9 cellular contexts compared by ENCODE assay signal in the genomic region with DNA sequence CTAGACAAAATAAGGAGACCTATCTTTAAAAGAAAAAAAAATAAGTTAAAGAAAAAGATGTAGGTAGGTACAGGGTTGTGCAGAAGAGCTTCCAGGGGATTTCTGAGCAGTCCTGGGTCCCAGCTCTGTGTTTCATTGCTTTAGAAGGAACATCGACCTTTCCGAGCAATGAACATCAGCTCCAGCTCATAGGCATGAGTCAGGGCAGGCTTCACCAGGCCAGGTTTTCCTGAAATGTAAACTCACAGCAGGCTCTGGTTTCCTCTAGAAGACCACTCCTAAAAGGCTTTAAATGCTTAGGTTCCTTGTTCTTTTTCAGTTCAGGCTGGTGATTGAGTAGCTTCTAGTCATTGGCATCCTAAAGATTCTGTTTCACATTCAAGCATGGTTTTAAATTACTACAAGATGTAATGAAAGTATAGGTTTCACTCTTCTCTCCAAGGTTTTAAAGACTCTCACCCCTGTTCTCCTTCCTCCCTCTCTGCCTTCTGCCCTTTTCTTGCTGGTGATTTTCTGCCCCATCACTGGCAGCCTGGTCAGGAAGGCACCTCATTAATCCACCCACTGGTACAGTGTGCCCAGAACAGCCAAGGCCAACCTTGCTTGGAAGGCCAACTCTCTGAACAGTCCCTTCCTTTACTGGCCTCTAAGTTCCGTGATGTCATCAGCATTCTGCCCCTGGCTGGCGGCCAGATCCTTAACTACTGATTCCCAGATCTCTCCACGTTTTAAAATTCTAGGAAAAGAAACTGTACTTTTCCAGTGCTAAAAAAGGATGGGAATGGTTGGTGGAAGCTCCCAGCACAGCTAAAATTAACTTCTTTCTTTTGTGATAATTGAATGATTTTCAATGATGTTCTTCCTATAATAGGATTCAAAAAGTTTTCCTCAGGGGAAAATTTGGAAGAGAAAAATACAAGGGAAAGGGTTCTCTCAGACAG.
DNase-seq lines count a peak whose midpoint lies in the region; ATAC-seq and TF ChIP-seq lines count a peak whose summit lies in the region.
"Had no signal": no experiment of that assay in that cellular context is flagged by ENCODE, and none has a peak within 500 bp of the region (broad histone marks: within the 10 kb centered on the region; RNA-seq: fewer than 3 reads in every experiment).

No MANE protein-coding gene starts in this region.

- H3K4me2 ChIP-seq in SK-N-SH, result peak overlapping the region; percentile 73

- H3K9ac ChIP-seq in SK-N-SH, result peak overlapping the region; percentile 76

- POLR2A ChIA-PET in SK-N-SH (lab: Yijun Ruan, JAX), result interaction anchor here (0.8 kb wide), 1 partner anchor 89 kb away, joined by 3 read pairs; no protein-coding TSS in a partner anchor

- no peak for DNase-seq in SK-N-SH
- DNase-seq in foreskin fibroblast, result peak; percentile 75 to 79
- no peak for DNase-seq in progenitor cell of endocrine pancreas (ENCODE audit: low spot score, unreplicated experiment)
- no peak for DNase-seq in activated CD4-positive, alpha-beta T cell treated with anti-CD3 and anti-CD28 coated beads, Interleukin-2, amount 50 U/mL, for 4 hours
- DNase-seq in hepatic stellate cell (ENCODE audit: low spot score), result no peak
- DNase-seq: naive thymus-derived CD8-positive, alpha-beta T cell had no signal

- H3K36me3 Mint-ChIP-seq in progenitor cell of endocrine pancreas (ENCODE audit: insufficient read depth), result no peaks in the 10 kb centered on the region

- peak overlapping the region; percentile 78 for H2AFZ ChIP-seq in SK-N-SH (ENCODE audit: low read depth)

- peaks cover 33% of the 10 kb centered on the region for H3K4me1 Mint-ChIP-seq in progenitor cell of endocrine pancreas (ENCODE audit: low read depth)

- H3K79me2 ChIP-seq in SK-N-SH (ENCODE audit: insufficient read depth), result no peaks in the 10 kb centered on the region

- H3K4me3 ChIP-seq in SK-N-SH (ENCODE audit: low read depth in 2 of 2, low read length in 1 of 2) (peak overlapping the region in 1 of 2 experiments; percentile 38; a peak in 2 of 4 replicates), foreskin fibroblast (ENCODE audit: low read depth in 1 of 2, low read length in 2 of 2) (no peak overlapping the region)

- no peak for TF ChIP-seq RAD21 in SK-N-SH (IDR thresholded peaks at IDR 0.05; ENCODE audit: low read length)

- no peak for ATAC-seq in GM18519 (IDR thresholded peaks at IDR 0.05; ENCODE audit: low FRiP score, unreplicated experiment)
- no peak for ATAC-seq in HG03175 (IDR thresholded peaks at IDR 0.05; ENCODE audit: unreplicated experiment)
- ATAC-seq: naive thymus-derived CD8-positive, alpha-beta T cell had no signal

- H3K27ac ChIP-seq in C4-2B, result 0 out of 2 replicates have a peak overlapping the region, but pooled peaks have one; percentile 9
- peak overlapping the region; percentile 92 to 99 for H3K27ac ChIP-seq in SK-N-SH (ENCODE audit: low read depth in 2 of 2, low read length in 1 of 2)

- no peak for TF ChIP-seq EP300 in SK-N-SH (IDR thresholded peaks at IDR 0.05; ENCODE audit: borderline replicate concordance in 1 of 2, low read depth in 1 of 2, low read length in 1 of 2)

- no peaks in the 10 kb centered on the region for H3K9me2 ChIP-seq in SK-N-SH

- peaks cover 35% of the 10 kb centered on the region for H3F3A ChIP-seq in SK-N-SH (replicated peaks; ENCODE audit: insufficient read depth)

- no peaks in the 10 kb centered on the region for H4K20me1 ChIP-seq in SK-N-SH (ENCODE audit: insufficient read depth)

- no peaks in the 10 kb centered on the region for H3K9me3 ChIP-seq in SK-N-SH

- WGBS in SK-N-SH (ENCODE audit: low lambda C conversion rate), result 22% methylated on average over 5 of the region's 5 CpGs

- no peaks in the 10 kb centered on the region for H3K9me3 Mint-ChIP-seq in progenitor cell of endocrine pancreas (ENCODE audit: low read depth)
- H3K9me3 Mint-ChIP-seq: naive thymus-derived CD8-positive, alpha-beta T cell had no signal

- H3K27me3 ChIP-seq in SK-N-SH (ENCODE audit: insufficient read depth), result no peaks in the 10 kb centered on the region

- no peaks in the 10 kb centered on the region for H3K36me3 ChIP-seq in SK-N-SH (replicated peaks in 1 of 2; ENCODE audit: control insufficient read depth in 1 of 2, insufficient read depth in 2 of 2, low read length in 1 of 2)

- peaks cover 38% of the 10 kb centered on the region in 2 experiments for H3K4me1 ChIP-seq in SK-N-SH (ENCODE audit: control insufficient read depth in 1 of 2, insufficient read depth in 2 of 2, low read depth in 1 of 2, low read length in 1 of 2)

- H3K27ac Mint-ChIP-seq in progenitor cell of endocrine pancreas, result peak overlapping the region; percentile 60

- no peak for TF ChIP-seq CTCF in C4-2B (conservative IDR thresholded peaks at IDR 0.05)
- TF ChIP-seq CTCF in SK-N-SH (IDR thresholded peaks at IDR 0.05), result no peak
- no peak for TF ChIP-seq CTCF in foreskin fibroblast (IDR thresholded peaks at IDR 0.05; ENCODE audit: low read depth, low read length)
- TF ChIP-seq CTCF in progenitor cell of endocrine pancreas (IDR thresholded peaks at IDR 0.05; ENCODE audit: unreplicated experiment), result no peak

- no peak overlapping the region for H3K4me3 Mint-ChIP-seq in progenitor cell of endocrine pancreas (ENCODE audit: low read depth)

- no peaks in the 10 kb centered on the region for H3K27me3 Mint-ChIP-seq in progenitor cell of endocrine pancreas

- CTCF ChIA-PET in SK-N-SH (lab: Yijun Ruan, JAX), result interaction anchor here (1.5 kb wide), 1 partner anchor 11 kb away, joined by 3 read pairs; no protein-coding TSS in a partner anchor

TF ChIP-seq in SK-N-SH, 30 proteins besides CTCF, POLR2A, EP300 and RAD21:
- TF ChIP-seq TCF12 (IDR thresholded peaks at IDR 0.05) (0 out of 2 replicates have a peak, but pooled peaks have one; percentile 9), NFIC (IDR thresholded peaks at IDR 0.05; ENCODE audit: borderline replicate concordance) (peak; percentile 65), YY1 (IDR thresholded peaks at IDR 0.05; ENCODE audit: low read depth) (no peak), JUND (IDR thresholded peaks at IDR 0.05) (0 out of 2 replicates have a peak, but pooled peaks have one; percentile 4), MXI1 (IDR thresholded peaks at IDR 0.05; ENCODE audit: low read depth, low read length) (no peak), MEF2A (IDR thresholded peaks at IDR 0.05; ENCODE audit: borderline replicate concordance, low read depth) (no peak), FOXJ3 (CRISPR knock-in tag; IDR thresholded peaks at IDR 0.05) (no peak), POLR2AphosphoS5 (IDR thresholded peaks at IDR 0.05; ENCODE audit: low read depth, low read length) (no peak), FOSL2 (IDR thresholded peaks at IDR 0.05; ENCODE audit: borderline replicate concordance, low read depth) (no peak), RFX5 (IDR thresholded peaks at IDR 0.05; ENCODE audit: low read length) (no peak), SMC3 (IDR thresholded peaks at IDR 0.05; ENCODE audit: low read depth, low read length) (no peak)
- TF ChIP-seq, protein P1, sequence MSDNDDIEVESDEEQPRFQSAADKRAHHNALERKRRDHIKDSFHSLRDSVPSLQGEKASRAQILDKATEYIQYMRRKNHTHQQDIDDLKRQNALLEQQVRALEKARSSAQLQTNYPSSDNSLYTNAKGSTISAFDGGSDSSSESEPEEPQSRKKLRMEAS (IDR thresholded peaks at IDR 0.05; ENCODE audit: low read depth), result peak; percentile 17; the same call in 1 of the 2 replicates
- TF ChIP-seq, protein P2, sequence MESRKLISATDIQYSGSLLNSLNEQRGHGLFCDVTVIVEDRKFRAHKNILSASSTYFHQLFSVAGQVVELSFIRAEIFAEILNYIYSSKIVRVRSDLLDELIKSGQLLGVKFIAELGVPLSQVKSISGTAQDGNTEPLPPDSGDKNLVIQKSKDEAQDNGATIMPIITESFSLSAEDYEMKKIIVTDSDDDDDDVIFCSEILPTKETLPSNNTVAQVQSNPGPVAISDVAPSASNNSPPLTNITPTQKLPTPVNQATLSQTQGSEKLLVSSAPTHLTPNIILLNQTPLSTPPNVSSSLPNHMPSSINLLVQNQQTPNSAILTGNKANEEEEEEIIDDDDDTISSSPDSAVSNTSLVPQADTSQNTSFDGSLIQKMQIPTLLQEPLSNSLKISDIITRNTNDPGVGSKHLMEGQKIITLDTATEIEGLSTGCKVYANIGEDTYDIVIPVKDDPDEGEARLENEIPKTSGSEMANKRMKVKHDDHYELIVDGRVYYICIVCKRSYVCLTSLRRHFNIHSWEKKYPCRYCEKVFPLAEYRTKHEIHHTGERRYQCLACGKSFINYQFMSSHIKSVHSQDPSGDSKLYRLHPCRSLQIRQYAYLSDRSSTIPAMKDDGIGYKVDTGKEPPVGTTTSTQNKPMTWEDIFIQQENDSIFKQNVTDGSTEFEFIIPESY (IDR thresholded peaks at IDR 0.05; ENCODE audit: borderline replicate concordance, low read depth), result no peak
- TF ChIP-seq, protein P3, sequence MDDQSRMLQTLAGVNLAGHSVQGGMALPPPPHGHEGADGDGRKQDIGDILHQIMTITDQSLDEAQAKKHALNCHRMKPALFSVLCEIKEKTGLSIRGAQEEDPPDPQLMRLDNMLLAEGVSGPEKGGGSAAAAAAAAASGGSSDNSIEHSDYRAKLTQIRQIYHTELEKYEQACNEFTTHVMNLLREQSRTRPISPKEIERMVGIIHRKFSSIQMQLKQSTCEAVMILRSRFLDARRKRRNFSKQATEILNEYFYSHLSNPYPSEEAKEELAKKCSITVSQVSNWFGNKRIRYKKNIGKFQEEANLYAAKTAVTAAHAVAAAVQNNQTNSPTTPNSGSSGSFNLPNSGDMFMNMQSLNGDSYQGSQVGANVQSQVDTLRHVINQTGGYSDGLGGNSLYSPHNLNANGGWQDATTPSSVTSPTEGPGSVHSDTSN (IDR thresholded peaks at IDR 0.05), result no peak

Comparison
In these comparisons a context has a peak if more than half of its experiments do, and no peak if none do; other contexts are left out.
1. DNase-seq: peak in foreskin fibroblast (2 of 2); none in SK-N-SH (single experiment), progenitor cell of endocrine pancreas (single experiment), activated CD4-positive, alpha-beta T cell treated with anti-CD3 and anti-CD28 coated beads, Interleukin-2, amount 50 U/mL, for 4 hours (0 of 2) and hepatic stellate cell (single experiment).